ENCODE assay signal across 16 cellular contexts in the genomic region with DNA sequence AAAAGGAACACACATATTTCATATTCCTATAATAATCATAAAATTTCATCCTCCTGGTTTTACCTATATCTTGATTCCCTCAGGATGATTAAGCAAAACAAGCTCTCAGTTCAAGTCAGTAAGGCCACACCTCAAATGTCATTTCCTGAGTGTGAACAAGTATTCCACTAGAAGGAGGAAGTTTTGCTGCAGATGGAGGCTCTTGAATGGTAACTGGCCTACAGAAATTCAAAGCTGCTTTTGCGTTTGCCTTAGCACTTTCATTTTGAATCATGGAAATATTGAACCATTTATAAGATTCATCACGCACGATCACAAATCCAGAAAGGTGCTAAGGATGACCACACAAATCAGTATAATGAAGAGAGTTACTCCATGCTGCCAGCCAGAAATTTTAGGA.
A peak's percentile ranks its signal among the peaks of the same experiment; 100 is the strongest.
DNase-seq lines count a peak whose midpoint lies in the region; ATAC-seq and TF ChIP-seq lines count a peak whose summit lies in the region.
"Had no signal": no experiment of that assay in that cellular context is flagged by ENCODE, and none has a peak within 500 bp of the region (broad histone marks: within the 10 kb centered on the region; RNA-seq: fewer than 3 reads in every experiment).

No MANE protein-coding gene starts in this region.

- H3K27me3 Mint-ChIP-seq in activated CD8-positive, alpha-beta T cell treated with anti-CD3 and anti-CD28 coated beads for 36 hours: no peaks in the 10 kb centered on the region
- no peaks in the 10 kb centered on the region for H3K27me3 Mint-ChIP-seq in activated CD8-positive, alpha-beta T cell treated with anti-CD3 and anti-CD28 coated beads, Interleukin-2, amount 10 ng/mL, durations not matched to agents 7 days and 5 days (ENCODE audit: low read depth)
- H3K27me3 Mint-ChIP-seq in stimulated activated naive CD8-positive, alpha-beta T cell treated with anti-CD3 and anti-CD28 coated beads, Interleukin-15, amount 100 ng/mL, for 72 hours: no peaks in the 10 kb centered on the region
- H3K27me3 Mint-ChIP-seq: activated CD4-positive, alpha-beta memory T cell treated with anti-CD3 and anti-CD28 coated beads, Interleukin-2, amount 10 ng/mL, durations not matched to agents 7 days and 5 days; activated naive CD4-positive, alpha-beta T cell treated with anti-CD3 and anti-CD28 coated beads, Interleukin-2, amount 10 ng/mL, durations not matched to agents 7 days and 5 days; central memory CD8-positive, alpha-beta T cell had no signal

- H3K9me2 ChIP-seq in OCI-LY1 (ENCODE audit: low read depth, low read length): no peaks in the 10 kb centered on the region

- peak overlapping the region; percentile 15 for H3K27ac ChIP-seq in OCI-LY1 (ENCODE audit: low read depth, low read length, poor library complexity, severe bottlenecking)
- H3K27ac ChIP-seq in right cardiac atrium (ENCODE audit: low read length): no peak overlapping the region
- H3K27ac ChIP-seq: epithelial cell of prostate had no signal

- H3K36me3 Mint-ChIP-seq in activated CD8-positive, alpha-beta T cell treated with anti-CD3 and anti-CD28 coated beads for 36 hours (ENCODE audit: low read depth): no peaks in the 10 kb centered on the region
- no peaks in the 10 kb centered on the region for H3K36me3 Mint-ChIP-seq in activated CD8-positive, alpha-beta T cell treated with anti-CD3 and anti-CD28 coated beads, Interleukin-2, amount 10 ng/mL, durations not matched to agents 7 days and 5 days (ENCODE audit: low read depth)
- H3K36me3 Mint-ChIP-seq: activated naive CD4-positive, alpha-beta T cell treated with anti-CD3 and anti-CD28 coated beads, Interleukin-2, amount 10 ng/mL, durations not matched to agents 7 days and 5 days had no signal

- H3K4me3 ChIP-seq in OCI-LY1 (ENCODE audit: low read depth, low read length, poor library complexity, severe bottlenecking) (no peak overlapping the region), right cardiac atrium (ENCODE audit: low read length) (no peak overlapping the region)

- H2AFZ ChIP-seq in OCI-LY1 (ENCODE audit: low read length): no peak overlapping the region

- H3K36me3 ChIP-seq in OCI-LY1 (ENCODE audit: insufficient read depth, low read length): no peaks in the 10 kb centered on the region

- TF ChIP-seq CTCF in activated CD8-positive, alpha-beta T cell treated with anti-CD3 and anti-CD28 coated beads for 36 hours (IDR thresholded peaks at IDR 0.05): no peak
- TF ChIP-seq CTCF in OCI-LY1 (IDR thresholded peaks at IDR 0.05; ENCODE audit: low read length): no peak

- POLR2A ChIA-PET in activated CD8-positive, alpha-beta T cell treated with anti-CD3 and anti-CD28 coated beads for 36 hours (lab: Charles Lee): no interaction called here
- POLR2A ChIA-PET in activated CD8-positive, alpha-beta T cell treated with anti-CD3 and anti-CD28 coated beads, Interleukin-2, amount 10 ng/mL, durations not matched to agents 7 days and 5 days (lab: Charles Lee): no interaction called here

- peaks cover 4% of the 10 kb centered on the region for H3K4me1 Mint-ChIP-seq in activated CD8-positive, alpha-beta T cell treated with anti-CD3 and anti-CD28 coated beads for 36 hours (ENCODE audit: low read depth)
- H3K4me1 Mint-ChIP-seq in activated CD8-positive, alpha-beta T cell treated with anti-CD3 and anti-CD28 coated beads, Interleukin-2, amount 10 ng/mL, durations not matched to agents 7 days and 5 days (ENCODE audit: low read depth): peaks cover 5% of the 10 kb centered on the region
- peaks cover 9% of the 10 kb centered on the region for H3K4me1 Mint-ChIP-seq in stimulated activated naive CD8-positive, alpha-beta T cell treated with anti-CD3 and anti-CD28 coated beads, Interleukin-15, amount 100 ng/mL, for 72 hours
- H3K4me1 Mint-ChIP-seq: activated naive CD4-positive, alpha-beta T cell treated with anti-CD3 and anti-CD28 coated beads, Interleukin-2, amount 10 ng/mL, durations not matched to agents 7 days and 5 days; central memory CD8-positive, alpha-beta T cell had no signal

- H3K4me3 Mint-ChIP-seq in activated CD8-positive, alpha-beta T cell treated with anti-CD3 and anti-CD28 coated beads for 36 hours: no peak overlapping the region
- no peak overlapping the region for H3K4me3 Mint-ChIP-seq in activated CD8-positive, alpha-beta T cell treated with anti-CD3 and anti-CD28 coated beads, Interleukin-2, amount 10 ng/mL, durations not matched to agents 7 days and 5 days
- H3K4me3 Mint-ChIP-seq in stimulated activated naive CD8-positive, alpha-beta T cell treated with anti-CD3 and anti-CD28 coated beads, Interleukin-15, amount 100 ng/mL, for 72 hours: no peak overlapping the region
- H3K4me3 Mint-ChIP-seq: activated CD4-positive, alpha-beta memory T cell treated with anti-CD3 and anti-CD28 coated beads, Interleukin-2, amount 10 ng/mL, durations not matched to agents 7 days and 5 days; activated naive CD4-positive, alpha-beta T cell treated with anti-CD3 and anti-CD28 coated beads, Interleukin-2, amount 10 ng/mL, durations not matched to agents 7 days and 5 days; central memory CD8-positive, alpha-beta T cell had no signal

- intact Hi-C loops in activated CD8-positive, alpha-beta T cell treated with anti-CD3 and anti-CD28 coated beads for 36 hours (cut with micrococcal nuclease): no loop called here
- intact Hi-C loops in right cardiac atrium (cut with DNase I): no loop called here

- WGBS in right cardiac atrium: 80% methylated on average over 3 of the region's 3 CpGs

- CTCF ChIA-PET in activated CD8-positive, alpha-beta T cell treated with anti-CD3 and anti-CD28 coated beads for 36 hours (lab: Charles Lee): no interaction called here
- CTCF ChIA-PET in activated CD8-positive, alpha-beta T cell treated with anti-CD3 and anti-CD28 coated beads, Interleukin-2, amount 10 ng/mL, durations not matched to agents 7 days and 5 days (lab: Charles Lee): interaction anchor here (1.3 to 1.6 kb wide), 2 partner anchors 9 to 17 kb away, joined by 4 read pairs; no protein-coding TSS in a partner anchor

- H3K9ac ChIP-seq in OCI-LY1 (ENCODE audit: low read length): no peak overlapping the region

- H3K4me1 ChIP-seq in OCI-LY1 (ENCODE audit: insufficient read depth, low read length, severe bottlenecking): peaks cover 54% of the 10 kb centered on the region
- H3K4me1 ChIP-seq in right cardiac atrium (ENCODE audit: control insufficient read depth, insufficient read depth, low read length): peaks cover 2% of the 10 kb centered on the region

- H3K9me3 ChIP-seq in OCI-LY1 (ENCODE audit: low read length): no peaks in the 10 kb centered on the region
- H3K9me3 ChIP-seq in right cardiac atrium (ENCODE audit: control insufficient read depth, low read length): no peaks in the 10 kb centered on the region

- DNase-seq in activated CD8-positive, alpha-beta T cell treated with anti-CD3 and anti-CD28 coated beads for 36 hours: no peak
- no peak for DNase-seq in activated CD8-positive, alpha-beta T cell treated with anti-CD3 and anti-CD28 coated beads, Interleukin-2, amount 10 ng/mL, durations not matched to agents 7 days and 5 days
- DNase-seq in stimulated activated naive CD8-positive, alpha-beta T cell treated with anti-CD3 and anti-CD28 coated beads, Interleukin-15, amount 100 ng/mL, for 72 hours: no peak
- no peak for DNase-seq in right cardiac atrium
- DNase-seq in stimulated activated CD4-positive, alpha-beta T cell treated with anti-CD3 and anti-CD28 coated beads, Interleukin-4, amount 100 ng/mL, for 24 hours: no peak
- DNase-seq: activated CD4-positive, alpha-beta memory T cell treated with anti-CD3 and anti-CD28 coated beads, Interleukin-2, amount 10 ng/mL, durations not matched to agents 7 days and 5 days; activated naive CD4-positive, alpha-beta T cell treated with anti-CD3 and anti-CD28 coated beads, Interleukin-2, amount 10 ng/mL, durations not matched to agents 7 days and 5 days; mesenchymal stem cell; occipital lobe; trophoblast cell had no signal

- H3K27ac Mint-ChIP-seq in activated CD8-positive, alpha-beta T cell treated with anti-CD3 and anti-CD28 coated beads for 36 hours: no peak overlapping the region
- H3K27ac Mint-ChIP-seq in activated CD8-positive, alpha-beta T cell treated with anti-CD3 and anti-CD28 coated beads, Interleukin-2, amount 10 ng/mL, durations not matched to agents 7 days and 5 days: no peak overlapping the region
- H3K27ac Mint-ChIP-seq in stimulated activated naive CD8-positive, alpha-beta T cell treated with anti-CD3 and anti-CD28 coated beads, Interleukin-15, amount 100 ng/mL, for 72 hours: no peak overlapping the region
- H3K27ac Mint-ChIP-seq: activated CD4-positive, alpha-beta memory T cell treated with anti-CD3 and anti-CD28 coated beads, Interleukin-2, amount 10 ng/mL, durations not matched to agents 7 days and 5 days; activated naive CD4-positive, alpha-beta T cell treated with anti-CD3 and anti-CD28 coated beads, Interleukin-2, amount 10 ng/mL, durations not matched to agents 7 days and 5 days had no signal

- H4K20me1 ChIP-seq in OCI-LY1 (ENCODE audit: insufficient read depth, low read length): no peaks in the 10 kb centered on the region

- H3K27me3 ChIP-seq in OCI-LY1 (ENCODE audit: insufficient read depth, low read length): no peaks in the 10 kb centered on the region
- no peaks in the 10 kb centered on the region for H3K27me3 ChIP-seq in right cardiac atrium (ENCODE audit: control insufficient read depth, insufficient read depth)

- no peaks in the 10 kb centered on the region for H3K79me2 ChIP-seq in OCI-LY1 (ENCODE audit: insufficient read depth, low read length)

- peak overlapping the region; percentile 48 for H3K4me2 ChIP-seq in OCI-LY1 (ENCODE audit: low read length)

- no peaks in the 10 kb centered on the region for H3F3A ChIP-seq in OCI-LY1 (ENCODE audit: insufficient read depth, low read length)

- ATAC-seq in activated CD8-positive, alpha-beta T cell treated with anti-CD3 and anti-CD28 coated beads for 36 hours: peak; percentile 42
- no peak for ATAC-seq in activated CD8-positive, alpha-beta T cell treated with anti-CD3 and anti-CD28 coated beads, Interleukin-2, amount 10 ng/mL, durations not matched to agents 7 days and 5 days
- ATAC-seq in HG02884 (IDR thresholded peaks at IDR 0.05; ENCODE audit: unreplicated experiment) (peak; percentile 39), right cardiac atrium (no peak), esophagus mucosa (no peak)
- peak; percentile 43 for ATAC-seq in stimulated activated naive CD8-positive, alpha-beta T cell treated with anti-CD3 and anti-CD28 coated beads, Interleukin-15, amount 100 ng/mL, for 72 hours
- ATAC-seq: Panc1 had no signal

- no peaks in the 10 kb centered on the region for H3K9me3 Mint-ChIP-seq in activated CD8-positive, alpha-beta T cell treated with anti-CD3 and anti-CD28 coated beads for 36 hours
- no peaks in the 10 kb centered on the region for H3K9me3 Mint-ChIP-seq in activated CD8-positive, alpha-beta T cell treated with anti-CD3 and anti-CD28 coated beads, Interleukin-2, amount 10 ng/mL, durations not matched to agents 7 days and 5 days (ENCODE audit: insufficient read depth)
- H3K9me3 Mint-ChIP-seq in stimulated activated naive CD8-positive, alpha-beta T cell treated with anti-CD3 and anti-CD28 coated beads, Interleukin-15, amount 100 ng/mL, for 72 hours: peaks cover 0 to 2% of the 10 kb centered on the region in 2 donors
- H3K9me3 Mint-ChIP-seq: activated naive CD4-positive, alpha-beta T cell treated with anti-CD3 and anti-CD28 coated beads, Interleukin-2, amount 10 ng/mL, durations not matched to agents 7 days and 5 days; central memory CD8-positive, alpha-beta T cell had no signal

Comparison
In these comparisons a context has a peak if more than half of its experiments do, and no peak if none do; other contexts are left out.
1. ATAC-seq: peak in activated CD8-positive, alpha-beta T cell treated with anti-CD3 and anti-CD28 coated beads for 36 hours (single experiment), HG02884 (single experiment) and stimulated activated naive CD8-positive, alpha-beta T cell treated with anti-CD3 and anti-CD28 coated beads, Interleukin-15, amount 100 ng/mL, for 72 hours (single experiment); none in activated CD8-positive, alpha-beta T cell treated with anti-CD3 and anti-CD28 coated beads, Interleukin-2, amount 10 ng/mL, durations not matched to agents 7 days and 5 days (single experiment), right cardiac atrium (0 of 2) and esophagus mucosa (single experiment).